ENCODE assay signal across 17 cellular contexts in the genomic region with DNA sequence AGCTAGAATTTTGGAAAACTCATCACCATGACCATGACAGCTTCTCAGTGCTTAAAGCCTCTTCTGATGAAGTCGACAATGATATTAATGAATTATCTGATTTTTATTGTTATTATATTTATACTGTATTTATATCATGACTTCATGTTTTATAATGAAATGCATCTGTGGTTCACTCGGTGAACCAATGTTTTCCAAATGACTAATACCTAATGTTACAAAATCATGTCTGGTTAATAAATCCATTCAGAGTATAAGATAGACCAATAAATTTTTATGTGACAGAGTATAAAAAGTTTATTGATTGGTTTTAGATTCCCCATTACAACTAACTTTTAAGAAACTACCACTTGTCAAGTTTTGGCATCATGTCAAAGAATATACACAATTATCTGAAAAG.
"Had no signal": no experiment of that assay in that cellular context is flagged by ENCODE, and none has a peak within 500 bp of the region (broad histone marks: within the 10 kb centered on the region; RNA-seq: fewer than 3 reads in every experiment).

No MANE protein-coding gene starts in this region.

- H3K36me3 Mint-ChIP-seq: immature natural killer cell had no signal

- FAIRE-seq: astrocyte, endothelial cell of umbilical vein, small intestine had no signal

- H3K4me1 ChIP-seq: tibial nerve, vagina had no signal

- H3K4me3 ChIP-seq: coronary artery, lung, tibial nerve, vagina had no signal

- ATAC-seq: activated CD4-positive, CD25-positive, alpha-beta regulatory T cell treated with anti-CD3 and anti-CD28 coated beads, Interleukin-2, amount 50 U/mL, for 24 hours; activated CD8-positive, alpha-beta memory T cell treated with anti-CD3 and anti-CD28 coated beads, Interleukin-2, amount 10 ng/mL, durations not matched to agents 7 days and 5 days; left colon; naive thymus-derived CD4-positive, alpha-beta T cell; T-helper 17 cell had no signal

- H3K27me3 ChIP-seq: neutrophil, tibial nerve, vagina had no signal

- H3K4me3 Mint-ChIP-seq: activated CD8-positive, alpha-beta memory T cell treated with anti-CD3 and anti-CD28 coated beads, Interleukin-2, amount 10 ng/mL, durations not matched to agents 7 days and 5 days; immature natural killer cell; naive thymus-derived CD4-positive, alpha-beta T cell; T-helper 17 cell had no signal

- H3K27me3 Mint-ChIP-seq: naive thymus-derived CD4-positive, alpha-beta T cell had no signal

- H3K9me3 ChIP-seq: neutrophil, tibial nerve, vagina had no signal

- H3K9me3 Mint-ChIP-seq: immature natural killer cell had no signal

- H3K36me3 ChIP-seq: neutrophil, tibial nerve, vagina had no signal

- DNase-seq: activated CD4-positive, alpha-beta T cell treated with anti-CD3 and anti-CD28 coated beads, Interleukin-2, amount 50 U/mL, for 48 hours; activated CD8-positive, alpha-beta memory T cell treated with anti-CD3 and anti-CD28 coated beads, Interleukin-2, amount 10 ng/mL, durations not matched to agents 7 days and 5 days; caudate nucleus; effector CD4-positive, alpha-beta T cell; immature natural killer cell; left colon; naive thymus-derived CD4-positive, alpha-beta T cell; small intestine; T-helper 17 cell had no signal

- H3K27ac Mint-ChIP-seq: activated CD8-positive, alpha-beta memory T cell treated with anti-CD3 and anti-CD28 coated beads, Interleukin-2, amount 10 ng/mL, durations not matched to agents 7 days and 5 days; immature natural killer cell; naive thymus-derived CD4-positive, alpha-beta T cell; T-helper 17 cell had no signal

- H3K27ac ChIP-seq: coronary artery, neutrophil, tibial nerve, vagina had no signal
